In the genomic region with DNA sequence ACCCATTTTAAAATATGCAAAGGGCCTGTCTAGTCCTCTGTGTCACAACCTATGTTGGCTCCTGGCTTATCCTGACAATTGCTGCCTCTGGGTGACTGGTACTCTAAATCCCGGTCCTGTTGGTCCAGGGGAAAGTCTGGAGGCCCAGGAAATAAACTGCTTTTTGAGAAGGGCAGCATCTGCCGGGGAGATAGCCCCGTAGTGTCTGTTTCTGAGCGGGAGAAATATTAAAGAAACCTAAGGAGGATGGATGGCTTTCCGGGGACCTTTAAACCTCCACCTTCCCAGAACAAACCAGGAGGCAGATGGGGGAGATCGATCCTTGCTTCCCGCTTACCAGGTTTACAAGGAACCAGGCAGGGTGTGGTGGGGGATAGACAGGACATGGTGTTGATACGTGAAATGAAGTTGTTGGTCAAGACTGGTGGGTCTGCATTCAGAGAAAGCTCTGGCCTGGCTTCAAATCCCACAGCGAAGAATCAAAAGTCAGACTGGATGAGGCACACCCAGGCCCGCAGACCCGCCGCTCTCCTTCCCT, we compare ENCODE assay signal across 6 cellular contexts. TPM values are rescaled to one million over a fixed set of nuclear protein-coding genes. Genes with fewer than 3 reads are reported as not detected.
A peak's percentile ranks its signal among the peaks of the same experiment; 100 is the strongest.
DNase-seq lines count a peak whose midpoint lies in the region; TF ChIP-seq lines count a peak whose summit lies in the region.

No MANE protein-coding gene starts in this region.

- POLR2A ChIA-PET in PC-9 (lab: Charles Lee; ENCODE audit: unreplicated experiment): no interaction called here

- peak overlapping the region; percentile 58 for H3K4me3 ChIP-seq in H7 (ENCODE audit: insufficient read depth, low read depth, low read length)
- H3K4me3 ChIP-seq in mammary epithelial cell (replicated peaks in 1 of 3; ENCODE audit: insufficient read depth in 1 of 3, low read depth in 2 of 3, low read length in 3 of 3): peak overlapping the region; percentile 64 to 85 (median 78)
- H3K4me3 ChIP-seq in PC-9: no peak overlapping the region

- H3F3A ChIP-seq in PC-9 (ENCODE audit: insufficient read depth, low read depth): 0 out of 2 replicates have a peak, but pooled peaks cover 4% of the 10 kb centered on the region

- H3K36me3 ChIP-seq in H7 (replicated peaks; ENCODE audit: control insufficient read depth, insufficient read depth, low read length) (no peaks in the 10 kb centered on the region), mammary epithelial cell (ENCODE audit: insufficient read depth, low read length) (no peaks in the 10 kb centered on the region), PC-9 (ENCODE audit: low read depth) (no peaks in the 10 kb centered on the region)

- H3K9me3 Mint-ChIP-seq in nephron: no peaks in the 10 kb centered on the region

- H3K4me1 Mint-ChIP-seq in nephron: peaks cover 56% of the 10 kb centered on the region

- peak overlapping the region; percentile 94 for H3K4me2 ChIP-seq in mammary epithelial cell (ENCODE audit: insufficient read depth, low read depth, low read length)
- no peak overlapping the region for H3K4me2 ChIP-seq in PC-9

- H3K4me3 Mint-ChIP-seq in nephron: peak overlapping the region; percentile 95 to 99 (median 95)

- 11% methylated on average over 12 of the region's 12 CpGs for WGBS in mammary epithelial cell (ENCODE audit: low coverage, missing lambda C conversion rate)

- H3K36me3 Mint-ChIP-seq in nephron (ENCODE audit: low read depth): peaks cover 13% of the 10 kb centered on the region

- CTCF ChIA-PET in mammary epithelial cell (lab: Charles Lee; ENCODE audit: low non-redundant PET) (no interaction called here), PC-9 (lab: Charles Lee) (no interaction called here)

- no peak for DNase-seq in H7
- DNase-seq in mammary epithelial cell: peak; percentile 35
- DNase-seq in PC-9: no peak
- DNase-seq in nucleus accumbens (lab: John Stamatoyannopoulos, UW): no peak
- no peak for DNase-seq in stimulated activated CD4-positive, alpha-beta T cell treated with anti-CD3 and anti-CD28 coated beads, Interleukin-4, amount 100 ng/mL, for 24 hours

- peaks cover 29% of the 10 kb centered on the region for H3K4me1 ChIP-seq in mammary epithelial cell (ENCODE audit: insufficient read depth, low read length)
- H3K4me1 ChIP-seq in PC-9 (replicated peaks; ENCODE audit: insufficient read depth): 0 out of 2 replicates have a peak, but pooled peaks cover 13% of the 10 kb centered on the region

- H3K27ac ChIP-seq in mammary epithelial cell (ENCODE audit: insufficient read depth, low read depth, low read length) (peak overlapping the region; percentile 86), PC-9 (no peak overlapping the region)

- TF ChIP-seq CTCF in mammary epithelial cell (conservative IDR thresholded peaks at IDR 0.05 in 1 of 2, IDR thresholded peaks at IDR 0.05 in 1 of 2; ENCODE audit: extremely low read depth in 1 of 2, insufficient read depth in 1 of 2, low read depth in 1 of 2, low read length in 2 of 2): no peak
- no peak for TF ChIP-seq CTCF in nephron (IDR thresholded peaks at IDR 0.05; ENCODE audit: unreplicated experiment in 3 of 3)
- TF ChIP-seq CTCF in PC-9 (conservative IDR thresholded peaks at IDR 0.05): no peak

- H4K20me1 ChIP-seq in mammary epithelial cell (ENCODE audit: insufficient read depth, low read length) (no peaks in the 10 kb centered on the region), PC-9 (ENCODE audit: insufficient read depth) (no peaks in the 10 kb centered on the region)

- H2AFZ ChIP-seq in mammary epithelial cell (ENCODE audit: low read depth, low read length) (peak overlapping the region; percentile 88), PC-9 (no peak overlapping the region)

- peaks cover 67% of the 10 kb centered on the region for H3K27me3 ChIP-seq in H7 (ENCODE audit: control insufficient read depth, insufficient read depth, low read length)
- no peaks in the 10 kb centered on the region for H3K27me3 ChIP-seq in mammary epithelial cell (ENCODE audit: insufficient read depth, low read length)
- no peaks in the 10 kb centered on the region for H3K27me3 ChIP-seq in PC-9 (ENCODE audit: insufficient read depth, low read depth)

- peak overlapping the region; percentile 82 for H3K9ac ChIP-seq in mammary epithelial cell (ENCODE audit: insufficient read depth, low read length)

- H3K79me2 ChIP-seq in mammary epithelial cell (ENCODE audit: insufficient read depth, low read length) (peaks cover 49% of the 10 kb centered on the region), PC-9 (ENCODE audit: low read depth) (no peaks in the 10 kb centered on the region)

- dilution Hi-C loops in mammary epithelial cell (cut with HindIII; ENCODE audit: low sequenced_read_pairs): no loop called here

- intact Hi-C loops in mammary epithelial cell (cut with micrococcal nuclease): no loop called here
- intact Hi-C loops in PC-9 (cut with micrococcal nuclease; ENCODE audit: unreplicated experiment): no loop called here

- H3K27ac Mint-ChIP-seq in nephron: peak overlapping the region; percentile 98 to 100 (median 99)

- H3K27me3 Mint-ChIP-seq in nephron (ENCODE audit: low read depth): no peaks in the 10 kb centered on the region

- no peaks in the 10 kb centered on the region for H3K9me2 ChIP-seq in PC-9 (ENCODE audit: insufficient read depth)

- BruUV-seq in mammary epithelial cell (replicated peaks; lab: Mats Ljungman, UMichigan) (no TSS peak), PC-9 (replicated peaks; lab: Mats Ljungman, UMichigan) (no TSS peak)

- H3K9me3 ChIP-seq in mammary epithelial cell (replicated peaks; ENCODE audit: insufficient read depth, low read length) (no peaks in the 10 kb centered on the region), PC-9 (ENCODE audit: insufficient read depth, low read depth) (no peaks in the 10 kb centered on the region)

- in situ Hi-C loops in mammary epithelial cell (cut with MboI; ENCODE audit: low sequenced_read_pairs in 2 of 2): no loop called here

RNA-seq across cellular contexts. Expression of gene HOXB2, which starts 3.8 kb away (rescaled TPM):
- total RNA-seq in H7 (2014; rRNA removed; shearing (Covaris generic)): 11.8 and 16.1 TPM in 2 replicates
- total RNA-seq in mammary epithelial cell: 10 to 100 TPM in 1 of 2 donors, 1 to 10 TPM in 1; 3.3 to 18.9 TPM
- 6.7 TPM for polyA plus RNA-seq in mammary epithelial cell
- polyA minus RNA-seq in mammary epithelial cell: 2.8 TPM
- total RNA-seq in PC-9 (2021): 0.31 and 0.90 TPM in 2 replicates

RNA-seq across cellular contexts. Expression of gene HOXB1, which starts 10.3 kb away (rescaled TPM):
- total RNA-seq in H7 (2014; rRNA removed; shearing (Covaris generic)): 4.5 and 6.4 TPM in 2 replicates
- total RNA-seq in mammary epithelial cell (not detected), PC-9 (2021) (not detected in 2 replicates)
- not detected for polyA plus RNA-seq in mammary epithelial cell
- not detected for polyA minus RNA-seq in mammary epithelial cell

RNA-seq across cellular contexts. Expression of gene HOXB4, which starts 37.0 kb away (rescaled TPM):
- total RNA-seq in H7 (2014; rRNA removed; shearing (Covaris generic)): 0.03 TPM in 1 of 2 replicates, not detected in the other
- under 1 TPM; 0.16 to 0.17 TPM for total RNA-seq in mammary epithelial cell
- 0.01 TPM for polyA plus RNA-seq in mammary epithelial cell
- polyA minus RNA-seq in mammary epithelial cell: not detected
- total RNA-seq in PC-9 (2021): 2.0 and 2.1 TPM in 2 replicates

RNA-seq across cellular contexts. Expression of gene HOXB3, which starts 48.9 kb away (rescaled TPM):
- 4.5 and 6.8 TPM in 2 replicates for total RNA-seq in H7 (2014; rRNA removed; shearing (Covaris generic))
- total RNA-seq in mammary epithelial cell: 1 to 10 TPM; 1.5 to 5.2 TPM
- 2.6 TPM for polyA plus RNA-seq in mammary epithelial cell
- 0.67 TPM for polyA minus RNA-seq in mammary epithelial cell
- 17.2 and 19.1 TPM in 2 replicates for total RNA-seq in PC-9 (2021)

RNA-seq across cellular contexts. Expression of gene HOXB5, which starts 52.5 kb away (rescaled TPM):
- not detected in 2 replicates for total RNA-seq in H7 (2014; rRNA removed; shearing (Covaris generic))
- total RNA-seq in mammary epithelial cell: not detected
- not detected for polyA plus RNA-seq in mammary epithelial cell
- polyA minus RNA-seq in mammary epithelial cell: not detected
- total RNA-seq in PC-9 (2021): 8.3 and 12.9 TPM in 2 replicates
